In genomic region chr18:55390898-55391297, GRCh38 we compare ENCODE assay signal across 18 cellular contexts.
"Had no signal": no experiment of that assay in that cellular context is flagged by ENCODE, and none has a peak within 500 bp of the region (broad histone marks: within the 10 kb centered on the region; RNA-seq: fewer than 3 reads in every experiment).

No MANE protein-coding gene starts in this region.

- ATAC-seq: activated naive CD8-positive, alpha-beta T cell treated with anti-CD3 and anti-CD28 coated beads, Interleukin-2, amount 50 U/mL, for 24 hours; activated T-cell treated with anti-CD3 and anti-CD28 coated beads, Interleukin-2, amount 50 U/mL, for 72 hours; foreskin keratinocyte; left ventricle myocardium superior; stimulated activated naive CD8-positive, alpha-beta T cell treated with anti-CD3 and anti-CD28 coated beads, Interleukin-15, Interleukin-2, amounts not matched to agents 100 U/mL and 50 U/mL, for 24 hours had no signal

- DNase-seq: activated CD4-positive, alpha-beta memory T cell treated with anti-CD3 and anti-CD28 coated beads for 36 hours; activated CD4-positive, alpha-beta T cell treated with anti-CD3 and anti-CD28 coated beads for 48 hours; activated effector memory CD4-positive, alpha-beta T cell treated with Interleukin-2 at 50 U/mL for 16 hours; activated naive CD4-positive, alpha-beta T cell treated with anti-CD3 and anti-CD28 coated beads, Interleukin-2, amount 50 U/mL, for 16 hours; activated naive CD8-positive, alpha-beta T cell treated with anti-CD3 and anti-CD28 coated beads, Interleukin-2, amount 50 U/mL, for 24 hours; activated T-cell treated with anti-CD3 and anti-CD28 coated beads, Interleukin-2, amount 50 U/mL, for 72 hours; foreskin keratinocyte; immature natural killer cell; left ventricle myocardium superior; mammary epithelial cell; naive B cell; retina; spleen; stimulated activated CD4-positive, alpha-beta T cell treated with anti-CD3 and anti-CD28 coated beads, Interleukin-4, amount 100 ng/mL, for 24 hours; stimulated activated naive CD8-positive, alpha-beta T cell treated with anti-CD3 and anti-CD28 coated beads, Interleukin-15, Interleukin-2, amounts not matched to agents 100 U/mL and 50 U/mL, for 24 hours; upper lobe of left lung had no signal

- H3K9me3 Mint-ChIP-seq: activated CD4-positive, alpha-beta memory T cell treated with anti-CD3 and anti-CD28 coated beads for 36 hours; activated naive CD8-positive, alpha-beta T cell treated with anti-CD3 and anti-CD28 coated beads, Interleukin-2, amount 50 U/mL, for 24 hours; activated T-cell treated with anti-CD3 and anti-CD28 coated beads, Interleukin-2, amount 50 U/mL, for 72 hours; naive B cell had no signal

- H3K27me3 ChIP-seq: cardiac muscle cell, foreskin keratinocyte, hepatocyte, spleen, upper lobe of left lung had no signal

- H3K4me1 ChIP-seq: foreskin keratinocyte had no signal

- H3K4me2 ChIP-seq: hepatocyte had no signal

- H3K4me1 Mint-ChIP-seq: activated naive CD8-positive, alpha-beta T cell treated with anti-CD3 and anti-CD28 coated beads, Interleukin-2, amount 50 U/mL, for 24 hours; immature natural killer cell had no signal

- H3K4me3 Mint-ChIP-seq: activated CD4-positive, alpha-beta memory T cell treated with anti-CD3 and anti-CD28 coated beads for 36 hours; activated naive CD8-positive, alpha-beta T cell treated with anti-CD3 and anti-CD28 coated beads, Interleukin-2, amount 50 U/mL, for 24 hours; activated T-cell treated with anti-CD3 and anti-CD28 coated beads, Interleukin-2, amount 50 U/mL, for 72 hours; immature natural killer cell; naive B cell had no signal

- H3K4me3 ChIP-seq: cardiac muscle cell, hepatocyte, spleen, upper lobe of left lung had no signal

- H3K27ac Mint-ChIP-seq: activated CD4-positive, alpha-beta memory T cell treated with anti-CD3 and anti-CD28 coated beads for 36 hours; activated naive CD8-positive, alpha-beta T cell treated with anti-CD3 and anti-CD28 coated beads, Interleukin-2, amount 50 U/mL, for 24 hours; activated T-cell treated with anti-CD3 and anti-CD28 coated beads, Interleukin-2, amount 50 U/mL, for 72 hours; immature natural killer cell; naive B cell had no signal

- H2AFZ ChIP-seq: hepatocyte had no signal

- H3K27ac ChIP-seq: cardiac muscle cell, foreskin keratinocyte, hepatocyte, spleen had no signal

- H3K27me3 Mint-ChIP-seq: activated CD4-positive, alpha-beta memory T cell treated with anti-CD3 and anti-CD28 coated beads for 36 hours; activated naive CD8-positive, alpha-beta T cell treated with anti-CD3 and anti-CD28 coated beads, Interleukin-2, amount 50 U/mL, for 24 hours; naive B cell had no signal

- H3K36me3 Mint-ChIP-seq: activated CD4-positive, alpha-beta memory T cell treated with anti-CD3 and anti-CD28 coated beads for 36 hours; immature natural killer cell; naive B cell had no signal

- H3K36me3 ChIP-seq: cardiac muscle cell, spleen, upper lobe of left lung had no signal

- H3K9me3 ChIP-seq: spleen, upper lobe of left lung had no signal
